8 cellular contexts compared by ENCODE assay signal in genomic region chr6:117484052-117484646, GRCh38. TPM values are rescaled to one million over a fixed set of nuclear protein-coding genes. Genes with fewer than 3 reads are reported as not detected.
DNase-seq lines count a peak whose midpoint lies in the region; TF ChIP-seq lines count a peak whose summit lies in the region.

No MANE protein-coding gene starts in this region.

- TF ChIP-seq CTCF in GM12864 (IDR thresholded peaks at IDR 0.05; ENCODE audit: low read depth, low read length, missing control alignments) (no peak), esophagus squamous epithelium (IDR thresholded peaks at IDR 0.05) (no peak)

- peaks cover 10 to 37% (median 13%) of the 10 kb centered on the region in 3 donors for H3K4me1 ChIP-seq in esophagus squamous epithelium
- no peaks in the 10 kb centered on the region for H3K4me1 ChIP-seq in rectal smooth muscle tissue (ENCODE audit: control insufficient read depth, insufficient read depth, low read length)

- no peaks in the 10 kb centered on the region for H3K36me3 ChIP-seq in SK-N-MC (ENCODE audit: insufficient read depth, low read length)
- H3K36me3 ChIP-seq in esophagus squamous epithelium, result no peaks in the 10 kb centered on the region
- H3K36me3 ChIP-seq in rectal smooth muscle tissue (ENCODE audit: control insufficient read depth, insufficient read depth, low read length), result no peaks in the 10 kb centered on the region

- intact Hi-C loops in esophagus squamous epithelium (cut with DNase I), result no loop called here

- H3K9me3 ChIP-seq in SK-N-MC (ENCODE audit: low read depth, low read length), result no peaks in the 10 kb centered on the region
- H3K9me3 ChIP-seq in esophagus squamous epithelium, result no peaks in the 10 kb centered on the region

- no peaks in the 10 kb centered on the region for H3K27me3 ChIP-seq in esophagus squamous epithelium
- H3K27me3 ChIP-seq in rectal smooth muscle tissue (ENCODE audit: control insufficient read depth, insufficient read depth, low read length), result no peaks in the 10 kb centered on the region

- no peak overlapping the region for H3K27ac ChIP-seq in SK-N-MC
- peak overlapping the region in 3 of 4 donors; percentile 83 to 91 (median 84) for H3K27ac ChIP-seq in esophagus squamous epithelium
- H3K27ac ChIP-seq in rectal smooth muscle tissue (ENCODE audit: low read depth, low read length), result no peak overlapping the region

- WGBS in esophagus squamous epithelium, 2 donors, result 64 to 65% methylated on average over 8 of the region's 8 CpGs

- H3K9ac ChIP-seq in SK-N-MC (ENCODE audit: insufficient read length), result peak overlapping the region; percentile 83
- no peak overlapping the region for H3K9ac ChIP-seq in rectal smooth muscle tissue (ENCODE audit: low read length)

- no peak for TF ChIP-seq POLR2A in esophagus squamous epithelium (IDR thresholded peaks at IDR 0.05)

- peak overlapping the region; percentile 69 for H3K4me3 ChIP-seq in GM12864 (ENCODE audit: low read depth, low read length)
- peak overlapping the region; percentile 96 for H3K4me3 ChIP-seq in SK-N-MC
- peak overlapping the region; percentile 59 to 87 (median 80) for H3K4me3 ChIP-seq in esophagus squamous epithelium
- peak overlapping the region; percentile 74 for H3K4me3 ChIP-seq in rectal smooth muscle tissue (ENCODE audit: low read length)

- no peak for DNase-seq in GM12864 (ENCODE audit: low read depth)
- no peak for DNase-seq in SK-N-MC (ENCODE audit: low read depth, low spot score)
- DNase-seq in esophagus squamous epithelium (lab: John Stamatoyannopoulos, UW), result no peak
- no peak for DNase-seq in nucleus accumbens (lab: John Stamatoyannopoulos, UW)
- no peak for DNase-seq in NCI-H1092 treated with DMSO at 0.1 percent for 48 hours (lab: John Stamatoyannopoulos, UW)
- no peak for DNase-seq in AG08395 (ENCODE audit: low spot score)
- no peak for DNase-seq in COLO668 (lab: John Stamatoyannopoulos, UW; ENCODE audit: unreplicated experiment)

RNA-seq across cellular contexts. Expression of gene DCBLD1, which starts 1.7 kb away (rescaled TPM):
- total RNA-seq in esophagus squamous epithelium, result 10 to 100 TPM in 2 of 4 donors, 1 to 10 TPM in 2; 6.7 to 19.1 (median 10.8) TPM

RNA-seq across cellular contexts. Expression of gene ROS1, which starts 58.4 kb away (rescaled TPM):
- total RNA-seq in esophagus squamous epithelium, result not detected

Comparison
In these comparisons a context has a peak if more than half of its experiments do, and no peak if none do; other contexts are left out.
1. H3K27ac ChIP-seq: peak in esophagus squamous epithelium (3 of 4); none in SK-N-MC (single experiment) and rectal smooth muscle tissue (single experiment).
2. Peak in every context shown above with its lines, with median percentiles within 50 percentile points of each other: H3K4me3 ChIP-seq.